Comparison of ENCODE assay signal across 18 cellular contexts in the genomic region with DNA sequence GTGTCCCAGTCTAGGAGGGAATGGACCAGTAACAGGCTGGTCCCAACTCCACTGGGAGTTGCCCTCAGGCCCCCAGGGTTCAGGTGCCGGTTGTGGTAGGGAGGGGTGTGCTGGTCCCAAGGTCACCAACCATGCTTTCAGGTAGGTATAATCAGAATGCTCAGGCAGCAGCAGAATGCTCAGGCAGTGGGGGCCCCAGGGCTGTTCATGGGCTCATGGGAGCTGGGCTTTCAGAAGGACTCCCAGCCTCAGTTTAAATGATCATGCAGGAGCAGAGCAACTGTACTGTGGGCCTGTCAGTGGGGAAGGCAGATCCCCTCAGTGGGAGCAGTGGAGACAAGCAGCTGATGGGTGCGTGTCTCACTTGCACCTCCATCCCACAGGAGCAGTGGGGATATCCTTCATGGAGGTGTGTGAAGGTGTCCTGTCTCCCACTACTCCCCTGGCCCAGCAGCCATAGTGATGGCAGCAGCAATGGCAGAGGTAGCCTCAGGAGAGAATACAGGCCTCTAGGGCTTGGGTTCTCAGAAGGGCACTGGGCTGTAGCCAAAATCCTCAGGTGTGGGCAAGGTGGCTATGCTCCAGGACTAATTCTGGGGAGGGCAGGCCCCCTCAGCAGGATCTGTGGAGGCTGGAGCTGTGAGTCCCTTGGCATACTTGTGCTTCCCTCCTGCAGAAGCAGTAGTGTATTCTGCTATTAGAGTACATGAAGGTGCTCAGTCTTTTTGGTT.
"Had no signal": no experiment of that assay in that cellular context is flagged by ENCODE, and none has a peak within 500 bp of the region (broad histone marks: within the 10 kb centered on the region; RNA-seq: fewer than 3 reads in every experiment).

No MANE protein-coding gene starts in this region.

- H3K27ac ChIP-seq: colonic mucosa, esophagus squamous epithelium, heart left ventricle, ovary, tibial artery had no signal

- H3K36me3 ChIP-seq: colonic mucosa, esophagus squamous epithelium, heart left ventricle, ovary, tibial artery had no signal

- DNase-seq: colonic mucosa; dermis blood vessel endothelial cell; esophagus squamous epithelium; foreskin fibroblast; hippocampal formation; left colon; mammary epithelial cell; naive thymus-derived CD8-positive, alpha-beta T cell; nucleus accumbens; ovary; stimulated activated CD4-positive, alpha-beta T cell treated with anti-CD3 and anti-CD28 coated beads, Interleukin-15, amount 100 ng/mL, for 24 hours; stimulated activated CD4-positive, alpha-beta T cell treated with anti-CD3 and anti-CD28 coated beads, Interleukin-1b, Interleukin-23, amount 100 ng/mL, for 48 hours; stimulated activated CD4-positive, alpha-beta T cell treated with anti-CD3 and anti-CD28 coated beads, Interleukin-4, amount 100 ng/mL, for 4 hours; stimulated activated naive CD4-positive, alpha-beta T cell treated with Interleukin-2 at 50 U/mL for 16 hours; tibial artery had no signal

- H3K4me1 Mint-ChIP-seq: neural crest cell had no signal

- H3K4me3 Mint-ChIP-seq: naive thymus-derived CD8-positive, alpha-beta T cell; neural crest cell had no signal

- H3K27ac Mint-ChIP-seq: progenitor cell of endocrine pancreas had no signal

- H3K27me3 ChIP-seq: colonic mucosa, esophagus squamous epithelium, heart left ventricle, ovary, tibial artery had no signal

- H3K4me1 ChIP-seq: colonic mucosa, esophagus squamous epithelium, heart left ventricle, tibial artery had no signal

- ATAC-seq: left colon had no signal

- H3K27me3 Mint-ChIP-seq: naive thymus-derived CD8-positive, alpha-beta T cell; progenitor cell of endocrine pancreas had no signal

- H3K9me3 ChIP-seq: colonic mucosa, esophagus squamous epithelium, heart left ventricle, ovary, tibial artery had no signal

- H3K4me3 ChIP-seq: colonic mucosa, esophagus squamous epithelium, heart left ventricle, ovary, tibial artery had no signal

- H3K36me3 Mint-ChIP-seq: naive thymus-derived CD8-positive, alpha-beta T cell had no signal

- H3K9me3 Mint-ChIP-seq: naive thymus-derived CD8-positive, alpha-beta T cell had no signal
